In the genomic region with DNA sequence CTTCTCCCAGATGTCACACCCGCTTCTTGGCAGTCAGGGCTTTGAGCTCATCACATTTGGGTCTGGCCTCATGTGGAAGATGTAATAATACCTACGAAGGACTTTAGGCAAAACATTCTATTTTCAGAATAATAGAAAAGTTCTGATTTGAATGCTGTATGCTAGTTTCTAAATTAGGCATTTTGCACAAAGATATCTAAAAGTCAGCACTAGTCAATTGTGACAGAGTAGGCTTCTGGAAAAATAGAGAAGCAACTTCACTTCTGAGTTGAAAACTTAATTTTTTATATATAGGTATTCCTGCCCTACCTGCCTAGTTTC, we compare ENCODE assay signal across 20 cellular contexts. TPM values are rescaled to one million over a fixed set of nuclear protein-coding genes. Genes with fewer than 3 reads are reported as not detected.
DNase-seq lines count a peak whose midpoint lies in the region; ATAC-seq and TF ChIP-seq lines count a peak whose summit lies in the region.
"Had no signal": no experiment of that assay in that cellular context is flagged by ENCODE, and none has a peak within 500 bp of the region (broad histone marks: within the 10 kb centered on the region; RNA-seq: fewer than 3 reads in every experiment).

No MANE protein-coding gene starts in this region.

- no peak for TF ChIP-seq EP300 in sigmoid colon (IDR thresholded peaks at IDR 0.05)

- no peaks in the 10 kb centered on the region for H3K9me3 ChIP-seq in thymus (ENCODE audit: control insufficient read depth)
- no peaks in the 10 kb centered on the region for H3K9me3 ChIP-seq in sigmoid colon

- peaks cover 0 to 4% (median 2%) of the 10 kb centered on the region in 9 donors for H3K9me3 Mint-ChIP-seq in naive thymus-derived CD8-positive, alpha-beta T cell
- H3K9me3 Mint-ChIP-seq: T-helper 1 cell treated with Interleukin-12 subunit alpha and Interleukin-12 subunit beta and Interleukin-4 antibody, amounts not matched to agents 30 μg/mL and 1 μg/mL, for 36 hours; type B pancreatic cell had no signal

- no peak overlapping the region for H3K4me3 Mint-ChIP-seq in naive thymus-derived CD8-positive, alpha-beta T cell
- H3K4me3 Mint-ChIP-seq: dendritic cell treated with granulocyte-macrophage colony-stimulating factor and Interleukin-4, amounts not matched to agents 40 ng/mL and 50 ng/mL, for 4 days; T-helper 1 cell treated with Interleukin-12 subunit alpha and Interleukin-12 subunit beta and Interleukin-4 antibody, amounts not matched to agents 30 μg/mL and 1 μg/mL, for 36 hours; type B pancreatic cell had no signal

- intact Hi-C loops in sigmoid colon (cut with DNase I): no loop called here

- DNase-seq in sigmoid colon (no peak), NCI-H1105 treated with DMSO at 0.1 percent for 48 hours (lab: John Stamatoyannopoulos, UW) (no peak)
- DNase-seq in activated CD4-positive, alpha-beta T cell treated with anti-CD3 and anti-CD28 coated beads for 1 hour: no peak
- no peak for DNase-seq in naive thymus-derived CD8-positive, alpha-beta T cell
- DNase-seq: activated CD4-positive, CD25-positive, alpha-beta regulatory T cell; activated naive CD4-positive, alpha-beta T cell treated with Interleukin-2 at 50 U/mL for 16 hours; DMS53; IMR-90; NCI-H2081; NCI-H748 treated with DMSO at 0.1 percent for 48 hours had no signal

- no peak overlapping the region for H3K27ac Mint-ChIP-seq in naive thymus-derived CD8-positive, alpha-beta T cell
- H3K27ac Mint-ChIP-seq: dendritic cell treated with granulocyte-macrophage colony-stimulating factor and Interleukin-4, amounts not matched to agents 40 ng/mL and 50 ng/mL, for 4 days; T-helper 1 cell treated with Interleukin-12 subunit alpha and Interleukin-12 subunit beta and Interleukin-4 antibody, amounts not matched to agents 30 μg/mL and 1 μg/mL, for 36 hours; type B pancreatic cell had no signal

- H3K27me3 ChIP-seq in thymus (ENCODE audit: control insufficient read depth, insufficient read depth) (no peaks in the 10 kb centered on the region), sigmoid colon (no peaks in the 10 kb centered on the region)

- WGBS in thymus: 91% methylated on average over 2 of the region's 2 CpGs
- 73 to 89% methylated on average over 2 of the region's 2 CpGs for WGBS in sigmoid colon, 2 donors

- H3K4me3 ChIP-seq in thymus (ENCODE audit: low read length) (no peak overlapping the region), sigmoid colon (no peak overlapping the region)
- H3K4me3 ChIP-seq: BLaER1 treated with 17β-estradiol and CSF1 and Interleukin-3, amounts not matched to agents 10 nM and 100 nM; lung had no signal

- POLR2A ChIA-PET in naive thymus-derived CD8-positive, alpha-beta T cell (lab: Charles Lee): no interaction called here

- H3K36me3 ChIP-seq in thymus (ENCODE audit: control insufficient read depth, insufficient read depth) (no peaks in the 10 kb centered on the region), sigmoid colon (no peaks in the 10 kb centered on the region)
- H3K36me3 ChIP-seq: BLaER1 treated with 17β-estradiol and CSF1 and Interleukin-3, amounts not matched to agents 10 nM and 100 nM had no signal

- H3K27ac ChIP-seq in thymus (ENCODE audit: low read depth): peak overlapping the region; percentile 8
- H3K27ac ChIP-seq in sigmoid colon: no peak overlapping the region
- H3K27ac ChIP-seq: parathyroid adenoma had no signal

- H3K4me1 ChIP-seq in thymus (ENCODE audit: control insufficient read depth, insufficient read depth, low read length) (no peaks in the 10 kb centered on the region), sigmoid colon (no peaks in the 10 kb centered on the region)
- H3K4me1 ChIP-seq: parathyroid adenoma had no signal

- no peak for TF ChIP-seq POLR2A in sigmoid colon (IDR thresholded peaks at IDR 0.05)

- no peaks in the 10 kb centered on the region for H3K27me3 Mint-ChIP-seq in naive thymus-derived CD8-positive, alpha-beta T cell
- H3K27me3 Mint-ChIP-seq: type B pancreatic cell had no signal

- H3K4me1 Mint-ChIP-seq in naive thymus-derived CD8-positive, alpha-beta T cell: peaks cover 0 to 28% (median 0%) of the 10 kb centered on the region in 4 donors

- ATAC-seq in GM19328 (IDR thresholded peaks at IDR 0.05; ENCODE audit: unreplicated experiment) (peak; percentile 47), HG02610 (IDR thresholded peaks at IDR 0.05; ENCODE audit: unreplicated experiment) (peak; percentile 41), HG03103 (IDR thresholded peaks at IDR 0.05; ENCODE audit: low read depth, unreplicated experiment) (peak; percentile 34)
- no peak for ATAC-seq in naive thymus-derived CD8-positive, alpha-beta T cell

- TF ChIP-seq CTCF in sigmoid colon (IDR thresholded peaks at IDR 0.05): no peak

- H3K36me3 Mint-ChIP-seq in naive thymus-derived CD8-positive, alpha-beta T cell: peaks cover 0 to 4% (median 0%) of the 10 kb centered on the region in 3 donors
- H3K36me3 Mint-ChIP-seq: type B pancreatic cell had no signal

RNA-seq across cellular contexts. Expression of a gene that starts 38.3 kb away (rescaled TPM):
- polyA plus RNA-seq in thymus (28.0 TPM), sigmoid colon (10 to 100 TPM; 32.1 to 80.2 (median 74.5) TPM)
- total RNA-seq in sigmoid colon: 10 to 100 TPM; 17.7 to 21.8 (median 20.1) TPM
- 10 to 100 TPM; 30.7 to 32.2 TPM for total RNA-seq in naive thymus-derived CD8-positive, alpha-beta T cell
- polyA plus RNA-seq in naive thymus-derived CD8-positive, alpha-beta T cell: 1 to 10 TPM; 7.3 to 7.9 (median 7.7) TPM

Comparison
In these comparisons a context has a peak if more than half of its experiments do, and no peak if none do; other contexts are left out.
1. ATAC-seq: peak in GM19328 (single experiment), HG02610 (single experiment) and HG03103 (single experiment); none in naive thymus-derived CD8-positive, alpha-beta T cell (0 of 2).